ENCODE assay signal across 17 cellular contexts in the genomic region with DNA sequence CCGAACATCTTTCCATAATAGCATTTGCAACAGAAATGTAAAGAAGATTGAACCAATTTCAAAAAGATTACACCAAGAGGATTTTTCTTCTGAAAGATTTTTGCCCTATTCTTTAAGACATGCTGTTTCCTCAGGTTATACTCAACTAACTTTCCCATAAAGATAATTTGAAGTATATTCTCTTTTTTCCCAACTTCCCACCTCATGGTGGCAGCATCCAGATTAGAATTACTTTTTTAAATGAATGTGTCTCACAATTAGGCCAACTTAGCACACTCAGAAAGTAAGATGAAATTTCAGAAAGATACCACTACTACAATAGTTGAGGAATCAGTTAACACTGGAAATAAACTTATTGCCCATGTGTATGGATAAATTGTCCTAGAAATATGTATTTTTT.
DNase-seq lines count a peak whose midpoint lies in the region; ATAC-seq and TF ChIP-seq lines count a peak whose summit lies in the region.
"Had no signal": no experiment of that assay in that cellular context is flagged by ENCODE, and none has a peak within 500 bp of the region (broad histone marks: within the 10 kb centered on the region; RNA-seq: fewer than 3 reads in every experiment).

No MANE protein-coding gene starts in this region.

- no peaks in the 10 kb centered on the region for H3K9me2 ChIP-seq in GM23248 (ENCODE audit: insufficient read depth)

- H3K79me2 ChIP-seq in ACC112 (ENCODE audit: control insufficient read depth, insufficient read depth, low read length, unreplicated experiment) = no peaks in the 10 kb centered on the region
- H3K79me2 ChIP-seq in GM23248 (ENCODE audit: insufficient read depth) = no peaks in the 10 kb centered on the region

- H3K9me3 ChIP-seq in GM23248 (ENCODE audit: low read depth) = no peaks in the 10 kb centered on the region
- H3K9me3 ChIP-seq in ascending aorta = peaks cover 6 to 10% of the 10 kb centered on the region in 2 donors
- H3K9me3 ChIP-seq: BE2C had no signal

- H3K27me3 ChIP-seq in ACC112 (ENCODE audit: insufficient read depth, low read length) (no peaks in the 10 kb centered on the region), GM23248 (replicated peaks; ENCODE audit: insufficient read depth) (no peaks in the 10 kb centered on the region), ascending aorta (no peaks in the 10 kb centered on the region), foreskin keratinocyte (no peaks in the 10 kb centered on the region)
- H3K27me3 ChIP-seq: BE2C had no signal

- WGBS in GM23248 (ENCODE audit: low coverage in 1 of 2, low lambda C conversion rate in 2 of 2, missing lambda C conversion rate in 2 of 2), 2 experiments = 100% methylated on average over 1 of the region's 1 CpG

- in situ Hi-C loops in GM23248 (cut with MboI) = no loop called here

- intact Hi-C loops in ascending aorta (cut with DNase I) = loop anchor here (2.0 to 5.0 kb wide), 2 partner anchors 17 to 160 kb away; no protein-coding TSS in a partner anchor

- H3K9ac ChIP-seq in GM23248 = no peak overlapping the region

- TF ChIP-seq CTCF in ascending aorta (IDR thresholded peaks at IDR 0.05) (no peak), foreskin keratinocyte (conservative IDR thresholded peaks at IDR 0.05) (no peak)

- H4K20me1 ChIP-seq in GM23248 (ENCODE audit: insufficient read depth) = no peaks in the 10 kb centered on the region

- H3K4me3 ChIP-seq in ACC112 (ENCODE audit: low read depth, low read length) (no peak overlapping the region), GM23248 (no peak overlapping the region), ascending aorta (no peak overlapping the region)

- peaks cover 29% of the 10 kb centered on the region for H3F3A ChIP-seq in GM23248 (ENCODE audit: insufficient read depth)

- H3K36me3 ChIP-seq in ACC112 (ENCODE audit: insufficient read depth, low read length) (no peaks in the 10 kb centered on the region), GM23248 (ENCODE audit: low read depth) (no peaks in the 10 kb centered on the region), ascending aorta (no peaks in the 10 kb centered on the region)
- H3K36me3 ChIP-seq: BE2C had no signal

- TF ChIP-seq POLR2A in GM18505 (IDR thresholded peaks at IDR 0.05; ENCODE audit: borderline replicate concordance, extremely low read depth, insufficient read depth, insufficient read length) = no peak

- no peak overlapping the region for H2AFZ ChIP-seq in ACC112 (ENCODE audit: low read length, unreplicated experiment)
- no peak overlapping the region for H2AFZ ChIP-seq in GM23248

- H3K4me1 ChIP-seq in ACC112 (ENCODE audit: control insufficient read depth, insufficient read depth, low read length, unreplicated experiment) (peaks cover 23% of the 10 kb centered on the region), GM23248 (ENCODE audit: insufficient read depth) (peaks cover 24% of the 10 kb centered on the region), ascending aorta (peaks cover 0 to 20% of the 10 kb centered on the region in 2 donors), foreskin keratinocyte (peaks cover 5% of the 10 kb centered on the region)

- no peak overlapping the region for H3K4me2 ChIP-seq in GM23248 (ENCODE audit: unreplicated experiment)

- DNase-seq in GM23248 (no peak), ascending aorta (ENCODE audit: low spot score in 2 of 2) (no peak), foreskin keratinocyte (no peak), kidney tubule cell (ENCODE audit: low spot score) (no peak)
- DNase-seq in stimulated activated naive CD4-positive, alpha-beta T cell treated with Interleukin-2 at 50 U/mL for 16 hours (lab: John Stamatoyannopoulos, UW) = no peak
- DNase-seq: 8988T; BE2C; C1 segment of cervical spinal cord; CD4-positive, alpha-beta memory T cell; DMS153; DMS79; GDM1; HCEC 1CT had no signal

- ATAC-seq in foreskin keratinocyte (no peak), GM21529 (IDR thresholded peaks at IDR 0.05; ENCODE audit: unreplicated experiment) (no peak), GM18505 (IDR thresholded peaks at IDR 0.05; ENCODE audit: unreplicated experiment) (no peak)

- H3K27ac ChIP-seq in ACC112 (ENCODE audit: low read depth, low read length) (peak overlapping the region; percentile 28; the same call in 1 of the 2 replicates), GM23248 (0 out of 2 replicates have a peak overlapping the region, but pooled peaks have one; percentile 97), ascending aorta (peak overlapping the region; percentile 66 to 86), foreskin keratinocyte (peak overlapping the region; percentile 93)
- H3K27ac ChIP-seq: HL-60 had no signal

Comparison
In these comparisons a context has a peak if more than half of its experiments do, and no peak if none do; other contexts are left out.
1. H3K27ac ChIP-seq: peak in every context shown above with its lines; median percentile 97 in GM23248; 93 in foreskin keratinocyte; 76 in ascending aorta; 28 in ACC112.